17 cellular contexts compared by ENCODE assay signal in the genomic region with DNA sequence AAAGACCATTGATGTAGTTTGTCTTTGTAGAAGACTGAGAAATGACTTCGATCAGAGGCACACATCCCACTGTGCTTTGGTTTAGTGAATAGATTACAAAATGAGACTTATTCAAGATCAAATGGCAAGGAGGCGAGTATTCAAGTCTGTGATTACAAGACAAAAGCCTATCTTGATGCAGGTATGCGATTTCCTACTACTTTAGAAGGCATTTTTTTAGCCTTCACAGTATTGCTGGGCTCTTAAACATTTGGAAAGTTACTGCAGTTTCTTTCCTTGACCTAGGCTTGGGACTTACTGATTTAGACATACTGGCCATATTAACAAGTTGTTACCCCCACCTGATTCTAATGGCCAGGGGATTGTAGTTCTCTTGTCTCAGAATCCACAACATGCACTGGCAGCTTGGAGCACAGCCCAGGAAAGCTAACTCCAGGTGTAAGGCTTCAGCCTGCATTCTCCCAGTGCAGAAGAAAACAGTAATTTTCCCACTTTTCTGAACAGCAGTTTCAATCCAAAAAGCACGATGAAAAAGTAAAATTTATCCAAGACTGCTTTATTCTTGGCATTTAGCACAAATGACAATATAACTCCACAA.
DNase-seq lines count a peak whose midpoint lies in the region; ATAC-seq and TF ChIP-seq lines count a peak whose summit lies in the region.
"Had no signal": no experiment of that assay in that cellular context is flagged by ENCODE, and none has a peak within 500 bp of the region (broad histone marks: within the 10 kb centered on the region; RNA-seq: fewer than 3 reads in every experiment).

No MANE protein-coding gene starts in this region.

- no peak overlapping the region for H3K4me3 Mint-ChIP-seq in endodermal cell
- H3K4me3 Mint-ChIP-seq: CD8-positive, alpha-beta memory T cell had no signal

- H3K36me3 ChIP-seq in HUES6 (ENCODE audit: control insufficient read depth, insufficient read depth, low read length) (no peaks in the 10 kb centered on the region), endodermal cell (ENCODE audit: control insufficient read depth, insufficient read depth, low read length) (no peaks in the 10 kb centered on the region)

- H3K36me3 Mint-ChIP-seq in endodermal cell (ENCODE audit: low read depth), result no peaks in the 10 kb centered on the region
- H3K36me3 Mint-ChIP-seq: CD8-positive, alpha-beta memory T cell had no signal

- no peak for TF ChIP-seq CTCF in endodermal cell (conservative IDR thresholded peaks at IDR 0.05)

- no peaks in the 10 kb centered on the region for H3K27me3 Mint-ChIP-seq in endodermal cell (ENCODE audit: insufficient read depth)
- H3K27me3 Mint-ChIP-seq: CD8-positive, alpha-beta memory T cell had no signal

- H3K27me3 ChIP-seq in HUES6 (ENCODE audit: control insufficient read depth, insufficient read depth, low read length) (no peaks in the 10 kb centered on the region), endodermal cell (ENCODE audit: control insufficient read depth, insufficient read depth, low read length, poor library complexity, severe bottlenecking) (no peaks in the 10 kb centered on the region)

- peak; percentile 56 for DNase-seq in endodermal cell
- peak; percentile 15 for DNase-seq in iPS-NIHi7 (ENCODE audit: extremely low spot score)
- DNase-seq in H4 (ENCODE audit: low spot score), result no peak
- DNase-seq in DMS53 (lab: John Stamatoyannopoulos, UW), result no peak
- DNase-seq: ACHN; C1 segment of cervical spinal cord; CD8-positive, alpha-beta memory T cell; KG1; NCI-H1105 treated with DMSO at 0.1 percent for 48 hours; NCI-H1694 treated with DMSO at 0.1 percent for 48 hours; NCI-H748 treated with DMSO at 0.1 percent for 48 hours; SHP77 treated with DMSO at 0.1 percent for 48 hours; SK-N-SH had no signal

- H3K4me1 Mint-ChIP-seq in endodermal cell, result peaks cover 32% of the 10 kb centered on the region
- H3K4me1 Mint-ChIP-seq: CD8-positive, alpha-beta memory T cell had no signal

- H3K27ac Mint-ChIP-seq in endodermal cell, result peak overlapping the region; percentile 83
- H3K27ac Mint-ChIP-seq: CD8-positive, alpha-beta memory T cell had no signal

- no peaks in the 10 kb centered on the region for H3K9me3 ChIP-seq in HUES6 (ENCODE audit: control insufficient read depth, insufficient read depth, low read depth, low read length)
- H3K9me3 ChIP-seq in endodermal cell (ENCODE audit: control insufficient read depth, low read length), result no peaks in the 10 kb centered on the region
- H3K9me3 ChIP-seq: SK-N-SH had no signal

- H3K4me3 ChIP-seq in HUES6 (ENCODE audit: low read depth, low read length) (peak overlapping the region; percentile 17), endodermal cell (ENCODE audit: low read length) (peak overlapping the region; percentile 7)

- H3K27ac ChIP-seq in HUES6 (ENCODE audit: low read depth, low read length) (peak overlapping the region; percentile 75), endodermal cell (ENCODE audit: low read depth, low read length) (no peak overlapping the region)

- ATAC-seq in GM18907 (IDR thresholded peaks at IDR 0.05; ENCODE audit: unreplicated experiment) (no peak), GM18498 (IDR thresholded peaks at IDR 0.05; ENCODE audit: unreplicated experiment) (no peak)
- ATAC-seq: HCT116 had no signal

- no peaks in the 10 kb centered on the region for H3K9me3 Mint-ChIP-seq in endodermal cell

- H3K4me1 ChIP-seq in HUES6 (ENCODE audit: control insufficient read depth, insufficient read depth, low read length) (peaks cover 34% of the 10 kb centered on the region), endodermal cell (ENCODE audit: control insufficient read depth, insufficient read depth, low read length) (peaks cover 15% of the 10 kb centered on the region)

- H3K9ac ChIP-seq in HUES6 (ENCODE audit: low read length) (no peak overlapping the region), endodermal cell (ENCODE audit: extremely low read depth, low read length, poor library complexity, severe bottlenecking) (no peak overlapping the region)
- H3K9ac ChIP-seq: SK-N-SH had no signal

- WGBS in endodermal cell (ENCODE audit: insufficient coverage in 1 of 2, insufficient read length in 1 of 2), 2 experiments, result 41 to 52% methylated on average over 4 of the region's 4 CpGs

Comparison
In these comparisons a context has a peak if more than half of its experiments do, and no peak if none do; other contexts are left out.
1. DNase-seq: peak in endodermal cell (single experiment) and iPS-NIHi7 (single experiment); none in H4 (single experiment) and DMS53 (single experiment).